1 cellular context compared by ENCODE assay signal in genomic region chr15:67833504-67834248, GRCh38.
TF ChIP-seq lines count a peak whose summit lies in the region.

No MANE protein-coding gene starts in this region.

TF ChIP-seq in HepG2, 621 proteins besides CTCF, POLR2A, EP300 and RAD21 (continued from another document and continues in another):
- TF ChIP-seq TFDP2 (CRISPR knock-in tag; IDR thresholded peaks at IDR 0.05), result no peak
- 0 out of 2 replicates have a peak, but pooled peaks have one; percentile 21 for TF ChIP-seq POGZ (CRISPR knock-in tag; IDR thresholded peaks at IDR 0.05)
- no peak for TF ChIP-seq ZNF274 (CRISPR knock-in tag; IDR thresholded peaks at IDR 0.05)
- peak; percentile 93 for TF ChIP-seq ZNF652 (CRISPR knock-in tag; IDR thresholded peaks at IDR 0.05; ENCODE audit: borderline replicate concordance, low read depth)
- TF ChIP-seq MIER2 (CRISPR knock-in tag; IDR thresholded peaks at IDR 0.05), result no peak
- TF ChIP-seq GMEB2 (CRISPR knock-in tag; IDR thresholded peaks at IDR 0.05; ENCODE audit: low read depth), result no peak
- peak; percentile 35; the same call in 1 of the 2 replicates for TF ChIP-seq GABPB1 (CRISPR knock-in tag; IDR thresholded peaks at IDR 0.05)
- TF ChIP-seq, protein P1, sequence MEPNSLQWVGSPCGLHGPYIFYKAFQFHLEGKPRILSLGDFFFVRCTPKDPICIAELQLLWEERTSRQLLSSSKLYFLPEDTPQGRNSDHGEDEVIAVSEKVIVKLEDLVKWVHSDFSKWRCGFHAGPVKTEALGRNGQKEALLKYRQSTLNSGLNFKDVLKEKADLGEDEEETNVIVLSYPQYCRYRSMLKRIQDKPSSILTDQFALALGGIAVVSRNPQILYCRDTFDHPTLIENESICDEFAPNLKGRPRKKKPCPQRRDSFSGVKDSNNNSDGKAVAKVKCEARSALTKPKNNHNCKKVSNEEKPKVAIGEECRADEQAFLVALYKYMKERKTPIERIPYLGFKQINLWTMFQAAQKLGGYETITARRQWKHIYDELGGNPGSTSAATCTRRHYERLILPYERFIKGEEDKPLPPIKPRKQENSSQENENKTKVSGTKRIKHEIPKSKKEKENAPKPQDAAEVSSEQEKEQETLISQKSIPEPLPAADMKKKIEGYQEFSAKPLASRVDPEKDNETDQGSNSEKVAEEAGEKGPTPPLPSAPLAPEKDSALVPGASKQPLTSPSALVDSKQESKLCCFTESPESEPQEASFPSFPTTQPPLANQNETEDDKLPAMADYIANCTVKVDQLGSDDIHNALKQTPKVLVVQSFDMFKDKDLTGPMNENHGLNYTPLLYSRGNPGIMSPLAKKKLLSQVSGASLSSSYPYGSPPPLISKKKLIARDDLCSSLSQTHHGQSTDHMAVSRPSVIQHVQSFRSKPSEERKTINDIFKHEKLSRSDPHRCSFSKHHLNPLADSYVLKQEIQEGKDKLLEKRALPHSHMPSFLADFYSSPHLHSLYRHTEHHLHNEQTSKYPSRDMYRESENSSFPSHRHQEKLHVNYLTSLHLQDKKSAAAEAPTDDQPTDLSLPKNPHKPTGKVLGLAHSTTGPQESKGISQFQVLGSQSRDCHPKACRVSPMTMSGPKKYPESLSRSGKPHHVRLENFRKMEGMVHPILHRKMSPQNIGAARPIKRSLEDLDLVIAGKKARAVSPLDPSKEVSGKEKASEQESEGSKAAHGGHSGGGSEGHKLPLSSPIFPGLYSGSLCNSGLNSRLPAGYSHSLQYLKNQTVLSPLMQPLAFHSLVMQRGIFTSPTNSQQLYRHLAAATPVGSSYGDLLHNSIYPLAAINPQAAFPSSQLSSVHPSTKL (CRISPR knock-in tag; IDR thresholded peaks at IDR 0.05), result peak; percentile 22; the same call in 1 of the 2 replicates
- TF ChIP-seq IRX3 (CRISPR knock-in tag; IDR thresholded peaks at IDR 0.05; ENCODE audit: borderline replicate concordance, low read depth), result 0 out of 2 replicates have a peak, but pooled peaks have one; percentile 52
- TF ChIP-seq, protein P2, sequence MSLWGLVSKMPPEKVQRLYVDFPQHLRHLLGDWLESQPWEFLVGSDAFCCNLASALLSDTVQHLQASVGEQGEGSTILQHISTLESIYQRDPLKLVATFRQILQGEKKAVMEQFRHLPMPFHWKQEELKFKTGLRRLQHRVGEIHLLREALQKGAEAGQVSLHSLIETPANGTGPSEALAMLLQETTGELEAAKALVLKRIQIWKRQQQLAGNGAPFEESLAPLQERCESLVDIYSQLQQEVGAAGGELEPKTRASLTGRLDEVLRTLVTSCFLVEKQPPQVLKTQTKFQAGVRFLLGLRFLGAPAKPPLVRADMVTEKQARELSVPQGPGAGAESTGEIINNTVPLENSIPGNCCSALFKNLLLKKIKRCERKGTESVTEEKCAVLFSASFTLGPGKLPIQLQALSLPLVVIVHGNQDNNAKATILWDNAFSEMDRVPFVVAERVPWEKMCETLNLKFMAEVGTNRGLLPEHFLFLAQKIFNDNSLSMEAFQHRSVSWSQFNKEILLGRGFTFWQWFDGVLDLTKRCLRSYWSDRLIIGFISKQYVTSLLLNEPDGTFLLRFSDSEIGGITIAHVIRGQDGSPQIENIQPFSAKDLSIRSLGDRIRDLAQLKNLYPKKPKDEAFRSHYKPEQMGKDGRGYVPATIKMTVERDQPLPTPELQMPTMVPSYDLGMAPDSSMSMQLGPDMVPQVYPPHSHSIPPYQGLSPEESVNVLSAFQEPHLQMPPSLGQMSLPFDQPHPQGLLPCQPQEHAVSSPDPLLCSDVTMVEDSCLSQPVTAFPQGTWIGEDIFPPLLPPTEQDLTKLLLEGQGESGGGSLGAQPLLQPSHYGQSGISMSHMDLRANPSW (CRISPR knock-in tag; IDR thresholded peaks at IDR 0.05; ENCODE audit: borderline replicate concordance), result no peak
- no peak for TF ChIP-seq KAT2B (IDR thresholded peaks at IDR 0.05; ENCODE audit: borderline replicate concordance, low read depth, low read length)
- TF ChIP-seq LCORL (IDR thresholded peaks at IDR 0.05), result no peak
- TF ChIP-seq LCORL (CRISPR knock-in tag; IDR thresholded peaks at IDR 0.05), result peak; percentile 67; the same call in 1 of the 2 replicates
- no peak for TF ChIP-seq NR2F6 (IDR thresholded peaks at IDR 0.05)
- 0 out of 2 replicates have a peak, but pooled peaks have one; percentile 6 for TF ChIP-seq NR2F6 (CRISPR knock-in tag; IDR thresholded peaks at IDR 0.05)
- TF ChIP-seq STAG1 (CRISPR knock-in tag; IDR thresholded peaks at IDR 0.05), result peak; percentile 79
- TF ChIP-seq ZBTB40 (IDR thresholded peaks at IDR 0.05), result no peak
- TF ChIP-seq ZBTB40 (CRISPR knock-in tag; IDR thresholded peaks at IDR 0.05), result 0 out of 2 replicates have a peak, but pooled peaks have one; percentile 44
- TF ChIP-seq ZNF451 (CRISPR knock-in tag; IDR thresholded peaks at IDR 0.05), result 0 out of 2 replicates have a peak, but pooled peaks have one; percentile 65
- TF ChIP-seq FOXA3 (CRISPR knock-in tag; IDR thresholded peaks at IDR 0.05), result peak; percentile 50
- peak; percentile 62 for TF ChIP-seq ZNF629 (CRISPR knock-in tag; conservative IDR thresholded peaks at IDR 0.05)
- TF ChIP-seq ATRX (CRISPR knock-in tag; IDR thresholded peaks at IDR 0.05; ENCODE audit: borderline replicate concordance), result no peak
- TF ChIP-seq ZNF792 (CRISPR knock-in tag; IDR thresholded peaks at IDR 0.05), result no peak
- 0 out of 2 replicates have a peak, but pooled peaks have one; percentile 21 for TF ChIP-seq DMAP1 (CRISPR knock-in tag; IDR thresholded peaks at IDR 0.05)
- TF ChIP-seq, protein P3, sequence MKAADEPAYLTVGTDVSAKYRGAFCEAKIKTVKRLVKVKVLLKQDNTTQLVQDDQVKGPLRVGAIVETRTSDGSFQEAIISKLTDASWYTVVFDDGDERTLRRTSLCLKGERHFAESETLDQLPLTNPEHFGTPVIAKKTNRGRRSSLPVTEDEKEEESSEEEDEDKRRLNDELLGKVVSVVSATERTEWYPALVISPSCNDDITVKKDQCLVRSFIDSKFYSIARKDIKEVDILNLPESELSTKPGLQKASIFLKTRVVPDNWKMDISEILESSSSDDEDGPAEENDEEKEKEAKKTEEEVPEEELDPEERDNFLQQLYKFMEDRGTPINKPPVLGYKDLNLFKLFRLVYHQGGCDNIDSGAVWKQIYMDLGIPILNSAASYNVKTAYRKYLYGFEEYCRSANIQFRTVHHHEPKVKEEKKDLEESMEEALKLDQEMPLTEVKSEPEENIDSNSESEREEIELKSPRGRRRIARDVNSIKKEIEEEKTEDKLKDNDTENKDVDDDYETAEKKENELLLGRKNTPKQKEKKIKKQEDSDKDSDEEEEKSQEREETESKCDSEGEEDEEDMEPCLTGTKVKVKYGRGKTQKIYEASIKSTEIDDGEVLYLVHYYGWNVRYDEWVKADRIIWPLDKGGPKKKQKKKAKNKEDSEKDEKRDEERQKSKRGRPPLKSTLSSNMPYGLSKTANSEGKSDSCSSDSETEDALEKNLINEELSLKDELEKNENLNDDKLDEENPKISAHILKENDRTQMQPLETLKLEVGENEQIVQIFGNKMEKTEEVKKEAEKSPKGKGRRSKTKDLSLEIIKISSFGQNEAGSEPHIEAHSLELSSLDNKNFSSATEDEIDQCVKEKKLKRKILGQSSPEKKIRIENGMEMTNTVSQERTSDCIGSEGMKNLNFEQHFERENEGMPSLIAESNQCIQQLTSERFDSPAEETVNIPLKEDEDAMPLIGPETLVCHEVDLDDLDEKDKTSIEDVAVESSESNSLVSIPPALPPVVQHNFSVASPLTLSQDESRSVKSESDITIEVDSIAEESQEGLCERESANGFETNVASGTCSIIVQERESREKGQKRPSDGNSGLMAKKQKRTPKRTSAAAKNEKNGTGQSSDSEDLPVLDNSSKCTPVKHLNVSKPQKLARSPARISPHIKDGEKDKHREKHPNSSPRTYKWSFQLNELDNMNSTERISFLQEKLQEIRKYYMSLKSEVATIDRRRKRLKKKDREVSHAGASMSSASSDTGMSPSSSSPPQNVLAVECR (CRISPR knock-in tag; IDR thresholded peaks at IDR 0.05; ENCODE audit: borderline replicate concordance), result peak; percentile 11; the same call in 1 of the 2 replicates
- TF ChIP-seq HINFP (CRISPR knock-in tag; IDR thresholded peaks at IDR 0.05; ENCODE audit: low read depth), result no peak
- 0 out of 2 replicates have a peak, but pooled peaks have one; percentile 31 for TF ChIP-seq ZNF501 (CRISPR knock-in tag; IDR thresholded peaks at IDR 0.05)
- no peak for TF ChIP-seq XRCC5 (optimal IDR thresholded peaks at IDR 0.05; ENCODE audit: low read length)
- peak; percentile 40; the same call in 1 of the 2 replicates for TF ChIP-seq SAP130 (CRISPR knock-in tag; IDR thresholded peaks at IDR 0.05; ENCODE audit: low read depth)
